18 cellular contexts compared by ENCODE assay signal in the genomic region with DNA sequence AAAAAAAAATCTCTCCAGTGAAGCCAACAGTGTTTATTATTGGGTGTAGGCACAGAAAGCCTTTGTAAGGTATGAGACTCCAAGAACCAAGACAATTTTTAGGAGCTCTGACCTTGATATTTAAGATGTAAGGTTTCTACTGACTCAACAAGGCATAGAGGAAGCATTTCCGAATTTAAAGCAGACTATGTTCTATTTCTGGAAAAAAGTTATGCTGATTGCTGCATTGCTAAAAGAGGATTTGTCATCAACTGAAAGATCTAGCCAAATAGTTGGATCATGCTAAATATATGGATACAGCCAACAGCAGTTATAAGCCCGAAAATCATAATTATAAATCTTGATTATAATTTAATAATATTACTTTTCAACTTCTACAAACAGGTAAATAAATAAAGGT. TPM values are rescaled to one million over a fixed set of nuclear protein-coding genes. Genes with fewer than 3 reads are reported as not detected.
DNase-seq lines count a peak whose midpoint lies in the region; FAIRE-seq and TF ChIP-seq lines count a peak whose summit lies in the region.
"Had no signal": no experiment of that assay in that cellular context is flagged by ENCODE, and none has a peak within 500 bp of the region (broad histone marks: within the 10 kb centered on the region; RNA-seq: fewer than 3 reads in every experiment).

No MANE protein-coding gene starts in this region.

- 75% methylated on average over 2 of the region's 2 CpGs for WGBS in SK-N-SH (ENCODE audit: low lambda C conversion rate)

- H3K4me2 ChIP-seq in SK-N-SH: no peak overlapping the region
- H3K4me2 ChIP-seq in fibroblast of lung (ENCODE audit: extremely low read depth, insufficient read depth, low read length): no peak overlapping the region
- H3K4me2 ChIP-seq: neural progenitor cell had no signal

- H3K27me3 ChIP-seq in SK-N-SH (ENCODE audit: insufficient read depth) (no peaks in the 10 kb centered on the region), fibroblast of lung (ENCODE audit: control insufficient read depth, insufficient read depth, low read length) (no peaks in the 10 kb centered on the region)
- H3K27me3 ChIP-seq: heart left ventricle, neural progenitor cell had no signal

- no peak for TF ChIP-seq CTCF in SK-N-SH (IDR thresholded peaks at IDR 0.05)
- no peak for TF ChIP-seq CTCF in fibroblast of lung (conservative IDR thresholded peaks at IDR 0.05 in 1 of 2, IDR thresholded peaks at IDR 0.05 in 1 of 2; ENCODE audit: low read depth in 1 of 2, low read length in 2 of 2)

- FAIRE-seq in G401.6 (lab: Jason Lieb, UNC): peak; percentile 3
- FAIRE-seq: HTR-8/SVneo had no signal

- H3K4me1 ChIP-seq in SK-N-SH (ENCODE audit: control insufficient read depth in 1 of 2, insufficient read depth in 2 of 2, low read depth in 1 of 2, low read length in 1 of 2): peaks cover 0 to 6% of the 10 kb centered on the region in 2 experiments; a peak in 2 of 4 replicates
- no peaks in the 10 kb centered on the region for H3K4me1 ChIP-seq in fibroblast of lung (ENCODE audit: control insufficient read depth, extremely low read depth, insufficient read depth, low read length)
- H3K4me1 ChIP-seq: left ventricle myocardium inferior, neural progenitor cell had no signal

- H4K20me1 ChIP-seq in SK-N-SH (ENCODE audit: insufficient read depth): no peaks in the 10 kb centered on the region; the same call in 1 of the 2 replicates
- no peaks in the 10 kb centered on the region for H4K20me1 ChIP-seq in fibroblast of lung (ENCODE audit: control insufficient read depth, extremely low read depth, insufficient read depth, low read length)

- H3K9me2 ChIP-seq in SK-N-SH: no peaks in the 10 kb centered on the region

- TF ChIP-seq EP300 in SK-N-SH (IDR thresholded peaks at IDR 0.05; ENCODE audit: borderline replicate concordance in 1 of 2, low read depth in 1 of 2, low read length in 1 of 2): no peak

- H3K79me2 ChIP-seq in SK-N-SH (ENCODE audit: insufficient read depth): no peaks in the 10 kb centered on the region
- H3K79me2 ChIP-seq in fibroblast of lung (ENCODE audit: control insufficient read depth, insufficient read depth, low read length): no peaks in the 10 kb centered on the region

- POLR2A ChIA-PET in SK-N-SH (lab: Yijun Ruan, JAX): no interaction called here

- H3K9me3 ChIP-seq in SK-N-SH: no peaks in the 10 kb centered on the region
- H3K9me3 ChIP-seq in fibroblast of lung (ENCODE audit: control insufficient read depth, insufficient read depth, low read depth, low read length): no peaks in the 10 kb centered on the region
- H3K9me3 ChIP-seq: heart left ventricle, left ventricle myocardium inferior had no signal

- H3K36me3 ChIP-seq in SK-N-SH (replicated peaks in 1 of 2; ENCODE audit: control insufficient read depth in 1 of 2, insufficient read depth in 2 of 2, low read length in 1 of 2) (peaks cover 31 to 40% of the 10 kb centered on the region in 2 experiments), fibroblast of lung (ENCODE audit: control insufficient read depth, insufficient read depth, low read length) (no peaks in the 10 kb centered on the region)
- H3K36me3 ChIP-seq: neural progenitor cell had no signal

- intact Hi-C loops in cardiac septum (cut with DNase I): no loop called here

- no peak for TF ChIP-seq RAD21 in SK-N-SH (IDR thresholded peaks at IDR 0.05; ENCODE audit: low read length)

- peak overlapping the region in 1 of 2 experiments; percentile 71; a peak in 2 of 4 replicates for H3K27ac ChIP-seq in SK-N-SH (ENCODE audit: low read depth in 2 of 2, low read length in 1 of 2)
- H3K27ac ChIP-seq in fibroblast of lung (ENCODE audit: insufficient read depth, low read length): peak overlapping the region; percentile 49
- H3K27ac ChIP-seq: heart left ventricle, left ventricle myocardium inferior, neural progenitor cell had no signal

- H3K9ac ChIP-seq in SK-N-SH: no peak overlapping the region
- no peak overlapping the region for H3K9ac ChIP-seq in fibroblast of lung (ENCODE audit: insufficient read depth, low read length)
- H3K9ac ChIP-seq: neural progenitor cell had no signal

- CTCF ChIA-PET in SK-N-SH (lab: Yijun Ruan, JAX): no interaction called here

- H2AFZ ChIP-seq in SK-N-SH (ENCODE audit: low read depth) (no peak overlapping the region), fibroblast of lung (ENCODE audit: low read length) (no peak overlapping the region)
- H2AFZ ChIP-seq: neural progenitor cell had no signal

- no peak for DNase-seq in SK-N-SH
- peak; percentile 46 to 49 for DNase-seq in fibroblast of lung (ENCODE audit: low read depth in 2 of 2)
- DNase-seq in skeletal muscle cell (ENCODE audit: low read depth): peak; percentile 9
- no peak for DNase-seq in cardiac septum (ENCODE audit: low spot score)
- no peak for DNase-seq in NCI-H446 (lab: John Stamatoyannopoulos, UW)
- no peak for DNase-seq in glomerular visceral epithelial cell (ENCODE audit: extremely low spot score)
- no peak for DNase-seq in SW 1271 (lab: John Stamatoyannopoulos, UW)
- DNase-seq: CD4-positive, alpha-beta memory T cell; effector CD4-positive, alpha-beta T cell; left ventricle myocardium inferior; midbrain; NCI-H1105 treated with DMSO at 0.1 percent for 48 hours; NCI-H2081 treated with DMSO at 0.1 percent for 48 hours; retina had no signal

- H3K4me3 ChIP-seq in SK-N-SH (ENCODE audit: low read depth in 2 of 2, low read length in 1 of 2) (no peak overlapping the region), fibroblast of lung (replicated peaks in 1 of 4; ENCODE audit: control extremely low read depth in 1 of 4, insufficient read depth in 1 of 4, low read depth in 3 of 4, low read length in 4 of 4) (no peak overlapping the region), skeletal muscle cell (ENCODE audit: low read depth, low read length) (no peak overlapping the region)
- H3K4me3 ChIP-seq: heart left ventricle, left ventricle myocardium inferior, neural progenitor cell had no signal

- H3F3A ChIP-seq in SK-N-SH (replicated peaks; ENCODE audit: insufficient read depth): peaks cover 9% of the 10 kb centered on the region

TF ChIP-seq in SK-N-SH, 30 proteins besides CTCF, POLR2A, EP300 and RAD21:
- TF ChIP-seq, protein P1, sequence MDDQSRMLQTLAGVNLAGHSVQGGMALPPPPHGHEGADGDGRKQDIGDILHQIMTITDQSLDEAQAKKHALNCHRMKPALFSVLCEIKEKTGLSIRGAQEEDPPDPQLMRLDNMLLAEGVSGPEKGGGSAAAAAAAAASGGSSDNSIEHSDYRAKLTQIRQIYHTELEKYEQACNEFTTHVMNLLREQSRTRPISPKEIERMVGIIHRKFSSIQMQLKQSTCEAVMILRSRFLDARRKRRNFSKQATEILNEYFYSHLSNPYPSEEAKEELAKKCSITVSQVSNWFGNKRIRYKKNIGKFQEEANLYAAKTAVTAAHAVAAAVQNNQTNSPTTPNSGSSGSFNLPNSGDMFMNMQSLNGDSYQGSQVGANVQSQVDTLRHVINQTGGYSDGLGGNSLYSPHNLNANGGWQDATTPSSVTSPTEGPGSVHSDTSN (IDR thresholded peaks at IDR 0.05): 0 out of 2 replicates have a peak, but pooled peaks have one; percentile 6
- peak; percentile 60; the same call in 1 of the 2 replicates for TF ChIP-seq MEF2A (IDR thresholded peaks at IDR 0.05; ENCODE audit: borderline replicate concordance, low read depth)
- no peak for TF ChIP-seq TCF12 (IDR thresholded peaks at IDR 0.05)
TF ChIP-seq in SK-N-SH: peak in this region for 2.

RNA-seq across cellular contexts. Expression of a gene that starts 53.3 kb away (rescaled TPM):
- polyA plus RNA-seq in SK-N-SH (2012; rRNA removed) (27.2 and 32.4 TPM in 2 replicates), fibroblast of lung (2.0 and 2.7 TPM in 2 replicates)
- polyA plus RNA-seq in SK-N-SH (2012; cell fraction: cytosol; rRNA removed): 20.5 and 26.3 TPM in 2 replicates
- 62.4 and 65.4 TPM in 2 replicates for polyA plus RNA-seq in SK-N-SH (2012; cell fraction: nucleus; rRNA removed)
- total RNA-seq in fibroblast of lung (5.0 and 9.2 TPM in 2 replicates), cardiac septum (10.8 TPM)
- 2.5 and 3.8 TPM in 2 replicates for polyA plus RNA-seq in fibroblast of lung (2012)
- polyA minus RNA-seq in fibroblast of lung (ENCODE audit: low replicate concordance): 0.93 and 14.1 TPM in 2 replicates

Comparison
In these comparisons a context has a peak if more than half of its experiments do, and no peak if none do; other contexts are left out.
1. DNase-seq: peak in fibroblast of lung (2 of 2) and skeletal muscle cell (single experiment); none in SK-N-SH (single experiment), cardiac septum (single experiment), NCI-H446 (0 of 2), glomerular visceral epithelial cell (single experiment) and SW 1271 (0 of 2).